16 cellular contexts compared by ENCODE assay signal in genomic region chr3:44506961-44507360, GRCh38. TPM values are rescaled to one million over a fixed set of nuclear protein-coding genes. Genes with fewer than 3 reads are reported as not detected.
A peak's percentile ranks its signal among the peaks of the same experiment; 100 is the strongest.
DNase-seq lines count a peak whose midpoint lies in the region; ATAC-seq, FAIRE-seq and TF ChIP-seq lines count a peak whose summit lies in the region.
"Had no signal": no experiment of that assay in that cellular context is flagged by ENCODE, and none has a peak within 500 bp of the region (broad histone marks: within the 10 kb centered on the region; RNA-seq: fewer than 3 reads in every experiment).

No MANE protein-coding gene starts in this region.

- FAIRE-seq in HepG2 (lab: Jason Lieb, UNC): no peak
- FAIRE-seq: A549 had no signal

- H3K56ac ChIP-seq in mesendoderm (ENCODE audit: low read length): no peak overlapping the region

- in situ Hi-C loops in HepG2 (cut with HindIII; ENCODE audit: extremely low pct_ligation_motif_present, low pct_unique_long_range_greater_than_20kb): no loop called here

- no peak overlapping the region for H3K27ac ChIP-seq in HepG2 (ENCODE audit: extremely low read length, insufficient read depth, low read length)
- H3K27ac ChIP-seq in right lobe of liver: no peak overlapping the region
- no peak overlapping the region for H3K27ac ChIP-seq in mesendoderm (ENCODE audit: low read depth, low read length)
- H3K27ac ChIP-seq: A549, C4-2B had no signal

- 0 out of 2 replicates have a peak, but pooled peaks cover 2% of the 10 kb centered on the region for H4K20me1 ChIP-seq in HepG2 (ENCODE audit: insufficient read depth, low read length)

- peaks cover 0 to 14% of the 10 kb centered on the region in 2 experiments; a peak in 2 of 5 replicates for H3K36me3 ChIP-seq in HepG2 (replicated peaks in 1 of 2; ENCODE audit: control insufficient read depth in 1 of 2, insufficient read depth in 2 of 2, low read length in 2 of 2)
- H3K36me3 ChIP-seq in right lobe of liver: peaks cover 0 to 5% (median under 1%) of the 10 kb centered on the region in 4 donors
- H3K36me3 ChIP-seq in mesendoderm (ENCODE audit: control insufficient read depth, insufficient read depth, low read length): no peaks in the 10 kb centered on the region

- peaks cover 10% of the 10 kb centered on the region for H3K79me1 ChIP-seq in mesendoderm (ENCODE audit: low read length)

- H2AFZ ChIP-seq in HepG2 (ENCODE audit: low read length): no peak overlapping the region

- no peak overlapping the region for H3K4me2 ChIP-seq in HepG2 (ENCODE audit: low read depth, low read length)
- H3K4me2 ChIP-seq in mesendoderm (ENCODE audit: low read length): no peak overlapping the region
- H3K4me2 ChIP-seq: A549 had no signal

- H4K8ac ChIP-seq in mesendoderm (ENCODE audit: low read depth, low read length): no peak overlapping the region

- no peak overlapping the region for H2AK5ac ChIP-seq in mesendoderm (ENCODE audit: low read length)

- no peak overlapping the region for H2BK15ac ChIP-seq in mesendoderm (replicated peaks; ENCODE audit: low read depth)

- BruUV-seq in HepG2 (replicated peaks; lab: Mats Ljungman, UMichigan): no TSS peak

- peaks cover 30 to 51% (median 43%) of the 10 kb centered on the region in 5 experiments for H3K9me3 Mint-ChIP-seq in brain

- no peak overlapping the region for H3K4me3 ChIP-seq in HepG2 (replicated peaks in 1 of 3; ENCODE audit: insufficient read depth in 1 of 3, low read depth in 2 of 3, low read length in 3 of 3)
- H3K4me3 ChIP-seq in right lobe of liver: no peak overlapping the region
- no peak overlapping the region for H3K4me3 ChIP-seq in mesendoderm (ENCODE audit: low read length)
- H3K4me3 ChIP-seq: A549 had no signal

- peaks cover 42% of the 10 kb centered on the region for H3K4me1 Mint-ChIP-seq in brain

- TF ChIP-seq CTCF in HepG2 (CRISPR knock-in tag; IDR thresholded peaks at IDR 0.05): no peak
- TF ChIP-seq CTCF in right lobe of liver (IDR thresholded peaks at IDR 0.05): no peak
- no peak for TF ChIP-seq CTCF in brain (conservative IDR thresholded peaks at IDR 0.05)

- H3K79me2 ChIP-seq in HepG2 (ENCODE audit: insufficient read depth, low read length): peaks cover 71% of the 10 kb centered on the region
- H3K79me2 ChIP-seq in mesendoderm (ENCODE audit: control insufficient read depth, insufficient read depth, low read length): peaks cover 22% of the 10 kb centered on the region

- H4K5ac ChIP-seq in mesendoderm (ENCODE audit: low read length): no peak overlapping the region

- peaks cover 45% of the 10 kb centered on the region for H3K4me1 ChIP-seq in HepG2 (ENCODE audit: insufficient read depth, low read length)
- peaks cover 0 to 5% (median 2%) of the 10 kb centered on the region in 4 donors for H3K4me1 ChIP-seq in right lobe of liver
- peaks cover 6% of the 10 kb centered on the region for H3K4me1 ChIP-seq in mesendoderm (ENCODE audit: control insufficient read depth, low read depth, low read length)

- H3K27me3 ChIP-seq in HepG2 (ENCODE audit: control insufficient read depth in 1 of 2, insufficient read depth in 2 of 2, low read length in 2 of 2) (no peaks in the 10 kb centered on the region; a peak in 1 of 5 replicates), right lobe of liver (no peaks in the 10 kb centered on the region), mesendoderm (ENCODE audit: insufficient read depth, low read length, poor library complexity) (no peaks in the 10 kb centered on the region)

- no peak for TF ChIP-seq RAD21 in HepG2 (CRISPR knock-in tag; IDR thresholded peaks at IDR 0.05)

- no peak for ATAC-seq in HepG2
- ATAC-seq in right lobe of liver: no peak
- ATAC-seq in GM18867 (IDR thresholded peaks at IDR 0.05; ENCODE audit: unreplicated experiment): no peak
- no peak for ATAC-seq in HG03135 (IDR thresholded peaks at IDR 0.05; ENCODE audit: unreplicated experiment)
- ATAC-seq: A549, Panc1, Right ventricle myocardium inferior had no signal

- intact Hi-C loops in HepG2 (cut with micrococcal nuclease; ENCODE audit: unreplicated experiment): no loop called here
- intact Hi-C loops in right lobe of liver (cut with DNase I): no loop called here

- CTCF ChIA-PET in HepG2 (lab: Yijun Ruan, JAX; ENCODE audit: low intra/inter-chr PET ratio, low total read pairs): no interaction called here

- H3K23ac ChIP-seq in mesendoderm (ENCODE audit: low read length): no peak overlapping the region

- no peak overlapping the region for H2BK5ac ChIP-seq in mesendoderm (ENCODE audit: low read length)

- H3K4me3 Mint-ChIP-seq in brain: peak overlapping the region in 4 of 5 experiments; percentile 39 to 80 (median 46)

- no peak overlapping the region for H3K4ac ChIP-seq in mesendoderm (ENCODE audit: low read depth, low read length)

- peaks cover 2% of the 10 kb centered on the region; the same call in 1 of the 2 replicates for H3K9me3 ChIP-seq in HepG2 (ENCODE audit: low read length)
- peaks cover 0 to 15% (median 0%) of the 10 kb centered on the region in 4 donors for H3K9me3 ChIP-seq in right lobe of liver

- 93% methylated on average over 5 of the region's 5 CpGs for WGBS in HepG2 (ENCODE audit: low lambda C conversion rate)
- 86% methylated on average over 5 of the region's 5 CpGs for WGBS in right lobe of liver (ENCODE audit: insufficient coverage, low coverage, low lambda C conversion rate, missing lambda C conversion rate)
- WGBS in mesendoderm (ENCODE audit: extremely low coverage, insufficient coverage, low lambda C conversion rate): no CpG with 5 or more reads among the region's 5 CpGs

- DNase-seq in HepG2 (ENCODE audit: low spot score) (no peak), right lobe of liver (no peak), mesendoderm (peak; percentile 13), EL (no peak), NCI-H2171 treated with DMSO at 0.1 percent for 48 hours (lab: John Stamatoyannopoulos, UW) (no peak)
- DNase-seq: KG1, NCI-H1048, NCI-H2227 treated with DMSO at 0.1 percent for 48 hours, NCI-H524 treated with DMSO at 0.1 percent for 48 hours had no signal

- H3K18ac ChIP-seq in mesendoderm (ENCODE audit: low read length): no peak overlapping the region

- POLR2A ChIA-PET in HepG2 (lab: Yijun Ruan, JAX): no interaction called here

- TF ChIP-seq EP300 in HepG2 (IDR thresholded peaks at IDR 0.05; ENCODE audit: low read depth in 2 of 2, low read length in 2 of 2) (no peak), HepG2 (CRISPR knock-in tag; IDR thresholded peaks at IDR 0.05; ENCODE audit: borderline replicate concordance) (no peak)

- no peak overlapping the region for H2BK120ac ChIP-seq in mesendoderm (ENCODE audit: low read depth, low read length)

- H3K36me3 Mint-ChIP-seq in brain: peaks cover 65% of the 10 kb centered on the region

- TF ChIP-seq POLR2A in HepG2 (IDR thresholded peaks at IDR 0.05; ENCODE audit: insufficient read depth in 1 of 2, low read depth in 2 of 2, low read length in 2 of 2): no peak
- TF ChIP-seq POLR2A in right lobe of liver (IDR thresholded peaks at IDR 0.05): no peak

- peaks cover 3% of the 10 kb centered on the region for H3K27me3 Mint-ChIP-seq in brain

- no peak overlapping the region for H3K9ac ChIP-seq in HepG2 (ENCODE audit: insufficient read depth, low read depth, low read length)
- no peak overlapping the region for H3K9ac ChIP-seq in mesendoderm (ENCODE audit: low read length)

- no peak overlapping the region for H3K27ac Mint-ChIP-seq in brain

RNA-seq across cellular contexts. Expression of gene ZNF445, which starts 29.5 kb away (rescaled TPM):
- 10.3 and 11.8 TPM in 2 replicates for total RNA-seq in HepG2 (2016; rRNA removed; fragmentation: Illumina TruSeq; extraction: Trizol)
- total RNA-seq in HepG2 (2016; cell fraction: cytosol; rRNA removed; fragmentation: Illumina TruSeq; extraction: Trizol; ENCODE audit: low read depth): 4.8 and 8.2 TPM in 2 replicates
- 10.6 and 11.9 TPM in 2 replicates for total RNA-seq in HepG2 (2016; cell fraction: insoluble cytoplasmic fraction; rRNA removed; fragmentation: Illumina TruSeq; extraction: Trizol)
- total RNA-seq in HepG2 (2016; cell fraction: membrane; rRNA removed; fragmentation: Illumina TruSeq; extraction: Trizol): 3.9 and 4.0 TPM in 2 replicates
- 12.8 and 14.4 TPM in 2 replicates for total RNA-seq in HepG2 (2016; cell fraction: nucleus; rRNA removed; fragmentation: Illumina TruSeq; extraction: Trizol)
- polyA plus RNA-seq in HepG2 (2011; rRNA removed): 4.4 and 5.3 TPM in 2 replicates
- polyA plus RNA-seq in HepG2 (2011; cell fraction: cytosol; rRNA removed): 1.9 and 2.2 TPM in 2 replicates
- polyA plus RNA-seq in HepG2 (2011; cell fraction: nucleus; rRNA removed): 10.1 and 12.2 TPM in 2 replicates
- polyA plus RNA-seq in HepG2 (2012): 4.4 and 5.3 TPM in 2 replicates
- 0.20 TPM in 2 replicates for polyA plus RNA-seq in HepG2 (2016; cell fraction: cytosol; fragmentation: Illumina TruSeq; extraction: Trizol; ENCODE audit: low read depth)
- polyA plus RNA-seq in HepG2 (2016; cell fraction: insoluble cytoplasmic fraction; fragmentation: Illumina TruSeq; extraction: Trizol; ENCODE audit: low read depth): 4.7 TPM in 2 replicates
- 0.71 and 0.95 TPM in 2 replicates for polyA plus RNA-seq in HepG2 (2016; cell fraction: membrane; fragmentation: Illumina TruSeq; extraction: Trizol; ENCODE audit: low read depth)
- polyA plus RNA-seq in HepG2 (2016; cell fraction: nucleus; fragmentation: Illumina TruSeq; extraction: Trizol; ENCODE audit: insufficient read depth, low read depth): 22.5 and 25.6 TPM in 2 replicates
- 12.7 and 16.2 TPM in 2 replicates for polyA minus RNA-seq in HepG2 (2011; rRNA and poly(A)+ RNA removed; ENCODE audit: low replicate concordance)
- 5.2 and 5.8 TPM in 2 replicates for polyA minus RNA-seq in HepG2 (2011; cell fraction: cytosol; rRNA and poly(A)+ RNA removed)
- polyA minus RNA-seq in HepG2 (2011; cell fraction: nucleus; rRNA and poly(A)+ RNA removed): 19.8 and 20.3 TPM in 2 replicates
- 10 to 100 TPM in 1 of 6 experiments, 1 to 10 TPM in 5; 3.2 to 10.1 (median 8.9) TPM for total RNA-seq in right lobe of liver
- polyA plus RNA-seq in brain (ENCODE audit: insufficient read depth, low read depth, low replicate concordance): 11.6 TPM
- 5.7 TPM for polyA plus RNA-seq in mesendoderm (2013, experiment 1 of 2)
- polyA plus RNA-seq in mesendoderm (2013, experiment 2 of 2): 5.3 TPM

RNA-seq across cellular contexts. Expression of gene ZKSCAN7, which starts 48.0 kb away (rescaled TPM):
- total RNA-seq in HepG2 (2016; rRNA removed; fragmentation: Illumina TruSeq; extraction: Trizol) (3.3 and 3.8 TPM in 2 replicates), right lobe of liver (1 to 10 TPM; 1.2 to 2.5 (median 1.4) TPM)
- total RNA-seq in HepG2 (2016; cell fraction: cytosol; rRNA removed; fragmentation: Illumina TruSeq; extraction: Trizol; ENCODE audit: low read depth): 1.0 and 1.1 TPM in 2 replicates
- 3.2 and 3.9 TPM in 2 replicates for total RNA-seq in HepG2 (2016; cell fraction: insoluble cytoplasmic fraction; rRNA removed; fragmentation: Illumina TruSeq; extraction: Trizol)
- total RNA-seq in HepG2 (2016; cell fraction: membrane; rRNA removed; fragmentation: Illumina TruSeq; extraction: Trizol): 1.5 and 1.8 TPM in 2 replicates
- total RNA-seq in HepG2 (2016; cell fraction: nucleus; rRNA removed; fragmentation: Illumina TruSeq; extraction: Trizol): 6.5 and 7.5 TPM in 2 replicates
- polyA plus RNA-seq in HepG2 (2011; rRNA removed) (2.3 and 3.5 TPM in 2 replicates), brain (ENCODE audit: insufficient read depth, low read depth, low replicate concordance) (6.8 TPM)
- 2.3 and 2.4 TPM in 2 replicates for polyA plus RNA-seq in HepG2 (2011; cell fraction: cytosol; rRNA removed)
- 5.4 and 6.9 TPM in 2 replicates for polyA plus RNA-seq in HepG2 (2011; cell fraction: nucleus; rRNA removed)
- 1.1 and 1.4 TPM in 2 replicates for polyA plus RNA-seq in HepG2 (2012)
- 0.37 and 0.38 TPM in 2 replicates for polyA plus RNA-seq in HepG2 (2016; cell fraction: cytosol; fragmentation: Illumina TruSeq; extraction: Trizol; ENCODE audit: low read depth)
- polyA plus RNA-seq in HepG2 (2016; cell fraction: insoluble cytoplasmic fraction; fragmentation: Illumina TruSeq; extraction: Trizol; ENCODE audit: low read depth): 1.8 and 2.4 TPM in 2 replicates
- polyA plus RNA-seq in HepG2 (2016; cell fraction: membrane; fragmentation: Illumina TruSeq; extraction: Trizol; ENCODE audit: low read depth): 0.55 and 0.88 TPM in 2 replicates
- polyA plus RNA-seq in HepG2 (2016; cell fraction: nucleus; fragmentation: Illumina TruSeq; extraction: Trizol; ENCODE audit: insufficient read depth, low read depth): 6.0 and 7.0 TPM in 2 replicates
- 2.6 TPM in 1 of 2 replicates, not detected in the other for polyA minus RNA-seq in HepG2 (2011; rRNA and poly(A)+ RNA removed; ENCODE audit: low replicate concordance)
- polyA minus RNA-seq in HepG2 (2011; cell fraction: cytosol; rRNA and poly(A)+ RNA removed): 2.1 and 2.2 TPM in 2 replicates
- polyA minus RNA-seq in HepG2 (2011; cell fraction: nucleus; rRNA and poly(A)+ RNA removed): 7.1 and 8.8 TPM in 2 replicates
- 5.4 TPM for polyA plus RNA-seq in mesendoderm (2013, experiment 1 of 2)
- polyA plus RNA-seq in mesendoderm (2013, experiment 2 of 2): 5.4 TPM
- polyA plus RNA-seq: A549 had no signal
